In genomic region chr3:172613845-172614244, GRCh38 we compare ENCODE assay signal across 23 cellular contexts.
"Had no signal": no experiment of that assay in that cellular context is flagged by ENCODE, and none has a peak within 500 bp of the region (broad histone marks: within the 10 kb centered on the region; RNA-seq: fewer than 3 reads in every experiment).

No MANE protein-coding gene starts in this region.

- H3K36me3 ChIP-seq: esophagus squamous epithelium, gastrocnemius medialis, heart right ventricle, left lung, lower lobe of right lung had no signal

- H3K27me3 ChIP-seq: esophagus squamous epithelium, gastrocnemius medialis, heart right ventricle, left lung had no signal

- ATAC-seq: effector memory CD8-positive, alpha-beta T cell; gastrocnemius medialis; left cardiac atrium; left lung; mucosa of descending colon had no signal

- H3K4me3 ChIP-seq: esophagus squamous epithelium, gastrocnemius medialis, heart right ventricle, left lung, lower lobe of right lung, mucosa of descending colon had no signal

- FAIRE-seq: colon, endothelial cell of umbilical vein, islet of Langerhans, keratinocyte had no signal

- H3K27ac Mint-ChIP-seq: dendritic cell treated with granulocyte-macrophage colony-stimulating factor and Interleukin-4, amounts not matched to agents 40 ng/mL and 50 ng/mL, for 4 days; effector memory CD8-positive, alpha-beta T cell; mesothelial cell of epicardium had no signal

- H3K4me3 Mint-ChIP-seq: dendritic cell treated with granulocyte-macrophage colony-stimulating factor and Interleukin-4, amounts not matched to agents 40 ng/mL and 50 ng/mL, for 4 days; effector memory CD8-positive, alpha-beta T cell; mesothelial cell of epicardium had no signal

- H3K27me3 Mint-ChIP-seq: dendritic cell treated with granulocyte-macrophage colony-stimulating factor and Interleukin-4, amounts not matched to agents 40 ng/mL and 50 ng/mL, for 4 days; effector memory CD8-positive, alpha-beta T cell had no signal

- H3K9me3 ChIP-seq: gastrocnemius medialis, lower lobe of right lung had no signal

- DNase-seq: cortex of kidney; effector CD8-positive, alpha-beta T cell; effector memory CD8-positive, alpha-beta T cell; esophagus squamous epithelium; foreskin fibroblast; foreskin melanocyte; gastrocnemius medialis; glutamatergic neuron; head of caudate nucleus; hippocampal formation; left cardiac atrium; left lung; left ventricle myocardium superior; lower lobe of right lung; mesenchymal stem cell; mucosa of descending colon had no signal

- H3K27ac ChIP-seq: esophagus squamous epithelium, gastrocnemius medialis, heart right ventricle, left lung, lower lobe of right lung had no signal

- H3K9me3 Mint-ChIP-seq: effector memory CD8-positive, alpha-beta T cell had no signal

- H3K4me1 Mint-ChIP-seq: mesothelial cell of epicardium had no signal
